In the genomic region with DNA sequence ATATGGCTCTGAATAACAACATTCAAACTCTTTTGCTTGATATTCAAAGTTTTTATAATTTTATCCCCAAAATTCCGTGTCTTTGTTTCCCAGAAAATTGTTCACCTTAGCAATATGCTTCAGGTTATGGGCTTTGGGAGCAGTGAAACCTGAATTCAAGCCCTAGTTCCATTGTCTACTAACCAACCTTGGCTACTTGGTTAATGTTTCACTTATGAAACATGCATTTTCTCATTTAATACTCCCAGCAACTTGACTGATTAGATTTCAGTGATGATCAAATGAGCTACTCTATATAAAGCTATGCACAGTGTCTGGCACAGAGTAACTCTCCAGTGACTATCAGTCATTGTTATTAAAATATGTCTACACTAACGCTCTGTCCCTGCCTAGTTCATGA, we compare ENCODE assay signal across 24 cellular contexts.
DNase-seq lines count a peak whose midpoint lies in the region; FAIRE-seq and TF ChIP-seq lines count a peak whose summit lies in the region.
"Had no signal": no experiment of that assay in that cellular context is flagged by ENCODE, and none has a peak within 500 bp of the region (broad histone marks: within the 10 kb centered on the region; RNA-seq: fewer than 3 reads in every experiment).

No MANE protein-coding gene starts in this region.

- no peak overlapping the region for H3K4me3 Mint-ChIP-seq in Caco-2 (ENCODE audit: unreplicated experiment)
- no peak overlapping the region for H3K4me3 Mint-ChIP-seq in activated naive CD4-positive, alpha-beta T cell treated with anti-CD3 and anti-CD28 coated beads, Interleukin-2, amount 10 ng/mL, durations not matched to agents 7 days and 5 days
- H3K4me3 Mint-ChIP-seq: CD14-positive monocyte; CD4-positive, alpha-beta memory T cell; CD4-positive, CD25-positive, alpha-beta regulatory T cell; CD8-positive, alpha-beta memory T cell had no signal

- H3K9me3 ChIP-seq in small intestine (ENCODE audit: control insufficient read depth, low read depth) (no peaks in the 10 kb centered on the region), Caco-2 (no peaks in the 10 kb centered on the region)
- H3K9me3 ChIP-seq: BE2C, BLaER1 had no signal

- H3K4me1 Mint-ChIP-seq in Caco-2 (ENCODE audit: low read depth, unreplicated experiment), result peaks cover 14% of the 10 kb centered on the region
- no peaks in the 10 kb centered on the region for H3K4me1 Mint-ChIP-seq in activated naive CD4-positive, alpha-beta T cell treated with anti-CD3 and anti-CD28 coated beads, Interleukin-2, amount 10 ng/mL, durations not matched to agents 7 days and 5 days
- H3K4me1 Mint-ChIP-seq: CD4-positive, alpha-beta memory T cell; CD4-positive, CD25-positive, alpha-beta regulatory T cell; CD8-positive, alpha-beta memory T cell had no signal

- CTCF ChIA-PET in Caco-2 (lab: Charles Lee), result no interaction called here
- CTCF ChIA-PET in activated naive CD4-positive, alpha-beta T cell treated with anti-CD3 and anti-CD28 coated beads, Interleukin-2, amount 10 ng/mL, durations not matched to agents 7 days and 5 days (lab: Charles Lee), result no interaction called here

- no peaks in the 10 kb centered on the region for H3K36me3 Mint-ChIP-seq in Caco-2 (ENCODE audit: insufficient read depth, unreplicated experiment)
- no peaks in the 10 kb centered on the region for H3K36me3 Mint-ChIP-seq in activated naive CD4-positive, alpha-beta T cell treated with anti-CD3 and anti-CD28 coated beads, Interleukin-2, amount 10 ng/mL, durations not matched to agents 7 days and 5 days
- H3K36me3 Mint-ChIP-seq: CD14-positive monocyte; CD4-positive, alpha-beta memory T cell; CD4-positive, CD25-positive, alpha-beta regulatory T cell; CD8-positive, alpha-beta memory T cell had no signal

- POLR2A ChIA-PET in Caco-2 (lab: Charles Lee), result no interaction called here

- no TSS peak for BruUV-seq in Caco-2 (replicated peaks; lab: Mats Ljungman, UMichigan)

- H3K4me1 ChIP-seq in small intestine (ENCODE audit: control insufficient read depth in 2 of 2, insufficient read depth in 1 of 2, low read depth in 1 of 2, low read length in 1 of 2) (no peaks in the 10 kb centered on the region), Caco-2 (peaks cover 15% of the 10 kb centered on the region)
- H3K4me1 ChIP-seq: BE2C, BLaER1 had no signal

- no peak overlapping the region for H3K27ac Mint-ChIP-seq in Caco-2 (ENCODE audit: unreplicated experiment)
- no peak overlapping the region for H3K27ac Mint-ChIP-seq in activated naive CD4-positive, alpha-beta T cell treated with anti-CD3 and anti-CD28 coated beads, Interleukin-2, amount 10 ng/mL, durations not matched to agents 7 days and 5 days
- H3K27ac Mint-ChIP-seq: CD4-positive, CD25-positive, alpha-beta regulatory T cell; CD8-positive, alpha-beta memory T cell had no signal

- intact Hi-C loops in Caco-2 (cut with micrococcal nuclease; ENCODE audit: unreplicated experiment), result no loop called here

- FAIRE-seq in RCC 7860 (lab: Jason Lieb, UNC) (peak; percentile 57), small intestine (lab: Jason Lieb, UNC) (no peak)
- FAIRE-seq: A204.1, D721Med, G401.6, GM12891, GM19239 had no signal

- no peak for TF ChIP-seq CTCF in Caco-2 (IDR thresholded peaks at IDR 0.05; ENCODE audit: insufficient read depth in 1 of 2, low read depth in 1 of 2, low read length in 1 of 2, severe bottlenecking in 1 of 2, unreplicated experiment in 1 of 2)

- H3K27me3 ChIP-seq in small intestine (ENCODE audit: control insufficient read depth in 2 of 2, insufficient read depth in 2 of 2, low read length in 2 of 2) (no peaks in the 10 kb centered on the region), Caco-2 (replicated peaks; ENCODE audit: control insufficient read depth, insufficient read depth, low read length) (no peaks in the 10 kb centered on the region)
- H3K27me3 ChIP-seq: BE2C, BLaER1 had no signal

- no peaks in the 10 kb centered on the region for H3K36me3 ChIP-seq in small intestine (ENCODE audit: control insufficient read depth in 2 of 2, insufficient read depth in 2 of 2, low read length in 2 of 2)
- no peaks in the 10 kb centered on the region for H3K36me3 ChIP-seq in Caco-2 (ENCODE audit: control insufficient read depth, insufficient read depth, low read length)
- H3K36me3 ChIP-seq: BE2C, BLaER1 had no signal

- 68 to 84% (median 79%) methylated on average over 2 of the region's 2 CpGs for WGBS in small intestine, 3 donors

- H3K4me3 ChIP-seq in small intestine (ENCODE audit: low read depth in 1 of 2, low read length in 2 of 2) (no peak overlapping the region), Caco-2 (ENCODE audit: low read depth, low read length) (no peak overlapping the region)
- H3K4me3 ChIP-seq: BLaER1 had no signal

- no peak for DNase-seq in RCC 7860 (ENCODE audit: low spot score)
- DNase-seq in kidney tubule cell (ENCODE audit: low spot score), result peak; percentile 53
- DNase-seq in small intestine, result peak; percentile 40
- no peak for DNase-seq in Caco-2
- DNase-seq in activated naive CD4-positive, alpha-beta T cell treated with anti-CD3 and anti-CD28 coated beads, Interleukin-2, amount 10 ng/mL, durations not matched to agents 7 days and 5 days, result no peak
- DNase-seq in MV-4-11 (lab: John Stamatoyannopoulos, UW), result no peak
- DNase-seq in medulla oblongata (ENCODE audit: extremely low spot score), result no peak
- DNase-seq: 8988T; ACHN; BE2C; C1 segment of cervical spinal cord; Calu3; CD4-positive, alpha-beta memory T cell; CD4-positive, CD25-positive, alpha-beta regulatory T cell; CD8-positive, alpha-beta memory T cell; COR-L47; DMS79 treated with DMSO at 0.1 percent for 48 hours had no signal

- H3K27me3 Mint-ChIP-seq in Caco-2 (ENCODE audit: insufficient read depth, unreplicated experiment), result no peaks in the 10 kb centered on the region
- no peaks in the 10 kb centered on the region for H3K27me3 Mint-ChIP-seq in activated naive CD4-positive, alpha-beta T cell treated with anti-CD3 and anti-CD28 coated beads, Interleukin-2, amount 10 ng/mL, durations not matched to agents 7 days and 5 days
- H3K27me3 Mint-ChIP-seq: CD4-positive, alpha-beta memory T cell; CD4-positive, CD25-positive, alpha-beta regulatory T cell had no signal

- no peaks in the 10 kb centered on the region for H3K9me3 Mint-ChIP-seq in Caco-2 (ENCODE audit: unreplicated experiment)
- H3K9me3 Mint-ChIP-seq in activated naive CD4-positive, alpha-beta T cell treated with anti-CD3 and anti-CD28 coated beads, Interleukin-2, amount 10 ng/mL, durations not matched to agents 7 days and 5 days, result no peaks in the 10 kb centered on the region

- H3K27ac ChIP-seq in small intestine (ENCODE audit: low read depth in 1 of 2, low read length in 1 of 2), result no peak overlapping the region
- H3K27ac ChIP-seq: BLaER1 had no signal

Comparison
In these comparisons a context has a peak if more than half of its experiments do, and no peak if none do; other contexts are left out.
1. DNase-seq: peak in kidney tubule cell (single experiment) and small intestine (single experiment); none in RCC 7860 (single experiment), Caco-2 (0 of 2), activated naive CD4-positive, alpha-beta T cell treated with anti-CD3 and anti-CD28 coated beads, Interleukin-2, amount 10 ng/mL, durations not matched to agents 7 days and 5 days (single experiment), MV-4-11 (single experiment) and medulla oblongata (single experiment).